Comparison of ENCODE assay signal across 1 cellular context in the genomic region with DNA sequence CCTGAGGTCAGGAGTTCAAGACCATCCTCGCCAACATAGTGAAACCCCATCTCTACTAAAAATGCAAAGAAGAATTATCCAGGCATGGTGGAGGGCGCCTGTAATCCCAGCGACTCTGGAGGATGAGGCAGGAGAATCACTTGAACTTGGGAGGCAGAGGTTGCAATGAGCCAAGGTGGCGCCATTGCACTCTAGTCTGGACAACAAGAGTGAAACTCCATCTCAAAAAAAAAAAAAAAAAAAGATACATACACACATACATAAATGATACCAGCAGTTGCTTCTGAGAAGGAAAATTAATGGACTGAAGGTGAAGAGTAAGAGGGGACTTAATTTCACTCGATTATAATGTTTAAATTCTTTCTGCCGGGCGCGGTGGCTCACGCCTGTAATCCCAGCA.
TF ChIP-seq lines count a peak whose summit lies in the region.

No MANE protein-coding gene starts in this region.

TF ChIP-seq in GM23338, 12 proteins besides CTCF, POLR2A, EP300 and RAD21 (continued from another document):
- TF ChIP-seq, protein P1, sequence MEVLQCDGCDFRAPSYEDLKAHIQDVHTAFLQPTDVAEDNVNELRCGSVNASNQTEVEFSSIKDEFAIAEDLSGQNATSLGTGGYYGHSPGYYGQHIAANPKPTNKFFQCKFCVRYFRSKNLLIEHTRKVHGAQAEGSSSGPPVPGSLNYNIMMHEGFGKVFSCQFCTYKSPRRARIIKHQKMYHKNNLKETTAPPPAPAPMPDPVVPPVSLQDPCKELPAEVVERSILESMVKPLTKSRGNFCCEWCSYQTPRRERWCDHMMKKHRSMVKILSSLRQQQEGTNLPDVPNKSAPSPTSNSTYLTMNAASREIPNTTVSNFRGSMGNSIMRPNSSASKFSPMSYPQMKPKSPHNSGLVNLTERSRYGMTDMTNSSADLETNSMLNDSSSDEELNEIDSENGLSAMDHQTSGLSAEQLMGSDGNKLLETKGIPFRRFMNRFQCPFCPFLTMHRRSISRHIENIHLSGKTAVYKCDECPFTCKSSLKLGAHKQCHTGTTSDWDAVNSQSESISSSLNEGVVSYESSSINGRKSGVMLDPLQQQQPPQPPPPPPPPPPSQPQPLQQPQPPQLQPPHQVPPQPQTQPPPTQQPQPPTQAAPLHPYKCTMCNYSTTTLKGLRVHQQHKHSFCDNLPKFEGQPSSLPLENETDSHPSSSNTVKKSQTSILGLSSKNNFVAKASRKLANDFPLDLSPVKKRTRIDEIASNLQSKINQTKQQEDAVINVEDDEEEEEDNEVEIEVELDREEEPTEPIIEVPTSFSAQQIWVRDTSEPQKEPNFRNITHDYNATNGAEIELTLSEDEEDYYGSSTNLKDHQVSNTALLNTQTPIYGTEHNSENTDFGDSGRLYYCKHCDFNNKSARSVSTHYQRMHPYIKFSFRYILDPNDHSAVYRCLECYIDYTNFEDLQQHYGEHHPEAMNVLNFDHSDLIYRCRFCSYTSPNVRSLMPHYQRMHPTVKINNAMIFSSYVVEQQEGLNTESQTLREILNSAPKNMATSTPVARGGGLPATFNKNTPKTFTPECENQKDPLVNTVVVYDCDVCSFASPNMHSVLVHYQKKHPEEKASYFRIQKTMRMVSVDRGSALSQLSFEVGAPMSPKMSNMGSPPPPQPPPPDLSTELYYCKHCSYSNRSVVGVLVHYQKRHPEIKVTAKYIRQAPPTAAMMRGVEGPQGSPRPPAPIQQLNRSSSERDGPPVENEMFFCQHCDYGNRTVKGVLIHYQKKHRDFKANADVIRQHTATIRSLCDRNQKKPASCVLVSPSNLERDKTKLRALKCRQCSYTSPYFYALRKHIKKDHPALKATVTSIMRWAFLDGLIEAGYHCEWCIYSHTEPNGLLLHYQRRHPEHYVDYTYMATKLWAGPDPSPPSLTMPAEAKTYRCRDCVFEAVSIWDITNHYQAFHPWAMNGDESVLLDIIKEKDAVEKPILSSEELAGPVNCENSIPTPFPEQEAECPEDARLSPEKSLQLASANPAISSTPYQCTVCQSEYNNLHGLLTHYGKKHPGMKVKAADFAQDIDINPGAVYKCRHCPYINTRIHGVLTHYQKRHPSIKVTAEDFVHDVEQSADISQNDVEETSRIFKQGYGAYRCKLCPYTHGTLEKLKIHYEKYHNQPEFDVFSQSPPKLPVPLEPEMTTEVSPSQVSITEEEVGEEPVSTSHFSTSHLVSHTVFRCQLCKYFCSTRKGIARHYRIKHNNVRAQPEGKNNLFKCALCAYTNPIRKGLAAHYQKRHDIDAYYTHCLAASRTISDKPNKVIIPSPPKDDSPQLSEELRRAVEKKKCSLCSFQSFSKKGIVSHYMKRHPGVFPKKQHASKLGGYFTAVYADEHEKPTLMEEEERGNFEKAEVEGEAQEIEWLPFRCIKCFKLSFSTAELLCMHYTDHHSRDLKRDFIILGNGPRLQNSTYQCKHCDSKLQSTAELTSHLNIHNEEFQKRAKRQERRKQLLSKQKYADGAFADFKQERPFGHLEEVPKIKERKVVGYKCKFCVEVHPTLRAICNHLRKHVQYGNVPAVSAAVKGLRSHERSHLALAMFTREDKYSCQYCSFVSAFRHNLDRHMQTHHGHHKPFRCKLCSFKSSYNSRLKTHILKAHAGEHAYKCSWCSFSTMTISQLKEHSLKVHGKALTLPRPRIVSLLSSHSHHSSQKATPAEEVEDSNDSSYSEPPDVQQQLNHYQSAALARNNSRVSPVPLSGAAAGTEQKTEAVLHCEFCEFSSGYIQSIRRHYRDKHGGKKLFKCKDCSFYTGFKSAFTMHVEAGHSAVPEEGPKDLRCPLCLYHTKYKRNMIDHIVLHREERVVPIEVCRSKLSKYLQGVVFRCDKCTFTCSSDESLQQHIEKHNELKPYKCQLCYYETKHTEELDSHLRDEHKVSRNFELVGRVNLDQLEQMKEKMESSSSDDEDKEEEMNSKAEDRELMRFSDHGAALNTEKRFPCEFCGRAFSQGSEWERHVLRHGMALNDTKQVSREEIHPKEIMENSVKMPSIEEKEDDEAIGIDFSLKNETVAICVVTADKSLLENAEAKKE (CRISPR knock-in tag; IDR thresholded peaks at IDR 0.05) = no peak
- TF ChIP-seq, protein P2, sequence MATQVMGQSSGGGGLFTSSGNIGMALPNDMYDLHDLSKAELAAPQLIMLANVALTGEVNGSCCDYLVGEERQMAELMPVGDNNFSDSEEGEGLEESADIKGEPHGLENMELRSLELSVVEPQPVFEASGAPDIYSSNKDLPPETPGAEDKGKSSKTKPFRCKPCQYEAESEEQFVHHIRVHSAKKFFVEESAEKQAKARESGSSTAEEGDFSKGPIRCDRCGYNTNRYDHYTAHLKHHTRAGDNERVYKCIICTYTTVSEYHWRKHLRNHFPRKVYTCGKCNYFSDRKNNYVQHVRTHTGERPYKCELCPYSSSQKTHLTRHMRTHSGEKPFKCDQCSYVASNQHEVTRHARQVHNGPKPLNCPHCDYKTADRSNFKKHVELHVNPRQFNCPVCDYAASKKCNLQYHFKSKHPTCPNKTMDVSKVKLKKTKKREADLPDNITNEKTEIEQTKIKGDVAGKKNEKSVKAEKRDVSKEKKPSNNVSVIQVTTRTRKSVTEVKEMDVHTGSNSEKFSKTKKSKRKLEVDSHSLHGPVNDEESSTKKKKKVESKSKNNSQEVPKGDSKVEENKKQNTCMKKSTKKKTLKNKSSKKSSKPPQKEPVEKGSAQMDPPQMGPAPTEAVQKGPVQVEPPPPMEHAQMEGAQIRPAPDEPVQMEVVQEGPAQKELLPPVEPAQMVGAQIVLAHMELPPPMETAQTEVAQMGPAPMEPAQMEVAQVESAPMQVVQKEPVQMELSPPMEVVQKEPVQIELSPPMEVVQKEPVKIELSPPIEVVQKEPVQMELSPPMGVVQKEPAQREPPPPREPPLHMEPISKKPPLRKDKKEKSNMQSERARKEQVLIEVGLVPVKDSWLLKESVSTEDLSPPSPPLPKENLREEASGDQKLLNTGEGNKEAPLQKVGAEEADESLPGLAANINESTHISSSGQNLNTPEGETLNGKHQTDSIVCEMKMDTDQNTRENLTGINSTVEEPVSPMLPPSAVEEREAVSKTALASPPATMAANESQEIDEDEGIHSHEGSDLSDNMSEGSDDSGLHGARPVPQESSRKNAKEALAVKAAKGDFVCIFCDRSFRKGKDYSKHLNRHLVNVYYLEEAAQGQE (IDR thresholded peaks at IDR 0.05; ENCODE audit: unreplicated experiment) = no peak
